Comparison of ENCODE assay signal across 30 cellular contexts in genomic region chr6:145257757-145258521, GRCh38.
"Had no signal": no experiment of that assay in that cellular context is flagged by ENCODE, and none has a peak within 500 bp of the region (broad histone marks: within the 10 kb centered on the region; RNA-seq: fewer than 3 reads in every experiment).

No MANE protein-coding gene starts in this region.

- H3K27me3 ChIP-seq: esophagus squamous epithelium, heart right ventricle, neutrophil, pancreas, thyroid gland, vagina had no signal

- H3K9me3 Mint-ChIP-seq: memory B cell; naive thymus-derived CD4-positive, alpha-beta T cell; nephron; stimulated activated naive CD8-positive, alpha-beta T cell treated with anti-CD3 and anti-CD28 coated beads, Interleukin-15, amount 100 ng/mL, for 72 hours had no signal

- H3K4me1 Mint-ChIP-seq: memory B cell; naive thymus-derived CD4-positive, alpha-beta T cell; stimulated activated naive CD8-positive, alpha-beta T cell treated with anti-CD3 and anti-CD28 coated beads, Interleukin-15, amount 100 ng/mL, for 72 hours had no signal

- H3K9me3 ChIP-seq: esophagus squamous epithelium, heart right ventricle, neutrophil, pancreas, thyroid gland, vagina had no signal

- H3K27ac ChIP-seq: coronary artery, esophagus squamous epithelium, heart right ventricle, neutrophil, pancreas, thyroid gland, vagina had no signal

- H3K27me3 Mint-ChIP-seq: progenitor cell of endocrine pancreas; stimulated activated naive CD8-positive, alpha-beta T cell treated with anti-CD3 and anti-CD28 coated beads, Interleukin-15, amount 100 ng/mL, for 72 hours had no signal

- H3K27ac Mint-ChIP-seq: memory B cell; naive thymus-derived CD4-positive, alpha-beta T cell; nephron; progenitor cell of endocrine pancreas; stimulated activated naive CD8-positive, alpha-beta T cell treated with anti-CD3 and anti-CD28 coated beads, Interleukin-15, amount 100 ng/mL, for 72 hours had no signal

- H3K36me3 ChIP-seq: esophagus squamous epithelium, heart right ventricle, neutrophil, pancreas, thyroid gland, vagina had no signal

- H3K4me2 ChIP-seq: smooth muscle cell had no signal

- H3K4me3 ChIP-seq: coronary artery, esophagus squamous epithelium, heart right ventricle, lung, pancreas, smooth muscle cell, thyroid gland, vagina had no signal

- DNase-seq: dermis blood vessel endothelial cell; effector memory CD4-positive, alpha-beta T cell; erythroblast; esophagus squamous epithelium; foreskin melanocyte; glutamatergic neuron; heart right ventricle; hippocampal formation; islet precursor cell; kidney glomerular epithelial cell; left colon; left ventricle myocardium superior; naive thymus-derived CD4-positive, alpha-beta T cell; pancreas; stimulated activated CD4-positive, alpha-beta T cell treated with anti-CD3 and anti-CD28 coated beads, Interleukin-12 subunit alpha, Interleukin-12 subunit beta, amount 100 ng/mL, for 4 hours; stimulated activated CD4-positive, alpha-beta T cell treated with anti-CD3 and anti-CD28 coated beads, Interleukin-1b, Interleukin-23, amount 100 ng/mL, for 48 hours; stimulated activated CD4-positive, alpha-beta T cell treated with anti-CD3 and anti-CD28 coated beads, Interleukin-4, amount 100 ng/mL, for 1 hour; stimulated activated CD8-positive, alpha-beta memory T cell treated with anti-CD3 and anti-CD28 coated beads, Interleukin-4, amount 100 ng/mL, for 48 hours; stimulated activated naive CD4-positive, alpha-beta T cell; stimulated activated naive CD8-positive, alpha-beta T cell treated with anti-CD3 and anti-CD28 coated beads, Interleukin-15, amount 100 ng/mL, for 72 hours; thyroid gland; trophoblast cell had no signal

- H3K4me1 ChIP-seq: esophagus squamous epithelium, heart right ventricle, pancreas, thyroid gland, vagina had no signal

- H3K36me3 Mint-ChIP-seq: memory B cell; naive thymus-derived CD4-positive, alpha-beta T cell had no signal

- H3K4me3 Mint-ChIP-seq: memory B cell; naive thymus-derived CD4-positive, alpha-beta T cell; nephron; stimulated activated naive CD8-positive, alpha-beta T cell treated with anti-CD3 and anti-CD28 coated beads, Interleukin-15, amount 100 ng/mL, for 72 hours had no signal
